ENCODE assay signal across 29 cellular contexts in genomic region chr12:44960856-44961255, GRCh38.
DNase-seq lines count a peak whose midpoint lies in the region; ATAC-seq and TF ChIP-seq lines count a peak whose summit lies in the region.
"Had no signal": no experiment of that assay in that cellular context is flagged by ENCODE, and none has a peak within 500 bp of the region (broad histone marks: within the 10 kb centered on the region; RNA-seq: fewer than 3 reads in every experiment).

No MANE protein-coding gene starts in this region.

- no peak overlapping the region for H3K4me3 Mint-ChIP-seq in Calu3 (ENCODE audit: low read depth, unreplicated experiment)
- H3K4me3 Mint-ChIP-seq: activated CD4-positive, alpha-beta T cell treated with anti-CD3 and anti-CD28 coated beads, Interleukin-2, amount 10 ng/mL, durations not matched to agents 24 days and 14 days; activated CD8-positive, alpha-beta memory T cell treated with anti-CD3 and anti-CD28 coated beads, Interleukin-2, amount 10 ng/mL, durations not matched to agents 7 days and 5 days; activated naive CD4-positive, alpha-beta T cell treated with anti-CD3 and anti-CD28 coated beads, Interleukin-2, amount 10 ng/mL, durations not matched to agents 7 days and 5 days; CD14-positive monocyte; HFFc6; natural killer cell treated with Interleukin-12 subunit alpha and Interleukin-12 subunit beta and Interleukin-15 and Interleukin-18, amount 100 ng/mL, for 72 hours; T-helper 17 cell had no signal

- DNase-seq in Calu3 (peak; percentile 1), H7 (peak; percentile 53), SK-MEL-5 (ENCODE audit: low read depth, low spot score) (peak; percentile 32), iPS-NIHi7 (ENCODE audit: extremely low spot score) (peak; percentile 70), CD1c-positive myeloid dendritic cell (ENCODE audit: extremely low spot score) (no peak)
- DNase-seq in stimulated activated CD4-positive, alpha-beta T cell treated with anti-CD3 and anti-CD28 coated beads, Interleukin-2, amount 100 ng/mL, for 48 hours: no peak
- DNase-seq: activated CD4-positive, alpha-beta T cell treated with anti-CD3 and anti-CD28 coated beads, Interleukin-2, amount 10 ng/mL, durations not matched to agents 24 days and 14 days; activated CD8-positive, alpha-beta memory T cell treated with anti-CD3 and anti-CD28 coated beads, Interleukin-2, amount 10 ng/mL, durations not matched to agents 7 days and 5 days; activated naive CD4-positive, alpha-beta T cell treated with anti-CD3 and anti-CD28 coated beads, Interleukin-2, amount 10 ng/mL, durations not matched to agents 7 days and 5 days; amniotic stem cell; colonic mucosa; effector memory CD4-positive, alpha-beta T cell; GDM1; HFFc6; hippocampal formation; NCI-H1417 treated with DMSO at 0.1 percent for 48 hours; NCI-H2107; NCI-H446 treated with DMSO at 0.1 percent for 48 hours; ovary; spleen; stimulated activated CD4-positive, alpha-beta T cell treated with anti-CD3 and anti-CD28 coated beads, Interleukin-4, amount 100 ng/mL, for 24 hours; stimulated activated naive CD4-positive, alpha-beta T cell; T-helper 17 cell; testis had no signal

- intact Hi-C loops in Calu3 (cut with micrococcal nuclease; ENCODE audit: unreplicated experiment): no loop called here

- BruUV-seq in Calu3 (replicated peaks; lab: Mats Ljungman, UMichigan): no TSS peak

- no peak overlapping the region for H3K4me3 ChIP-seq in H7 (ENCODE audit: insufficient read depth, low read depth, low read length)
- H3K4me3 ChIP-seq: colonic mucosa, esophagus muscularis mucosa, ovary, spleen, testis had no signal

- no peaks in the 10 kb centered on the region for H3K27me3 Mint-ChIP-seq in Calu3 (ENCODE audit: unreplicated experiment)
- H3K27me3 Mint-ChIP-seq: T-helper 17 cell had no signal

- no peaks in the 10 kb centered on the region for H3K27me3 ChIP-seq in H7 (ENCODE audit: control insufficient read depth, insufficient read depth, low read length)
- H3K27me3 ChIP-seq: colonic mucosa, esophagus muscularis mucosa, ovary, testis had no signal

- H3K9me3 Mint-ChIP-seq in Calu3 (ENCODE audit: low read depth, unreplicated experiment): peaks cover 3% of the 10 kb centered on the region

- H3K27ac Mint-ChIP-seq in Calu3 (ENCODE audit: unreplicated experiment): no peak overlapping the region
- H3K27ac Mint-ChIP-seq: activated CD4-positive, alpha-beta T cell treated with anti-CD3 and anti-CD28 coated beads, Interleukin-2, amount 10 ng/mL, durations not matched to agents 24 days and 14 days; activated CD8-positive, alpha-beta memory T cell treated with anti-CD3 and anti-CD28 coated beads, Interleukin-2, amount 10 ng/mL, durations not matched to agents 7 days and 5 days; activated naive CD4-positive, alpha-beta T cell treated with anti-CD3 and anti-CD28 coated beads, Interleukin-2, amount 10 ng/mL, durations not matched to agents 7 days and 5 days; CD14-positive monocyte; HFFc6; natural killer cell treated with Interleukin-12 subunit alpha and Interleukin-12 subunit beta and Interleukin-15 and Interleukin-18, amount 100 ng/mL, for 72 hours; T-helper 17 cell had no signal

- no peaks in the 10 kb centered on the region for H3K36me3 ChIP-seq in H7 (replicated peaks; ENCODE audit: control insufficient read depth, insufficient read depth, low read length)
- H3K36me3 ChIP-seq: colonic mucosa, esophagus muscularis mucosa, ovary, spleen had no signal

- no peak for TF ChIP-seq CTCF in Calu3 (IDR thresholded peaks at IDR 0.05; ENCODE audit: unreplicated experiment)

- in situ Hi-C loops in SK-MEL-5 (cut with HindIII; ENCODE audit: low pct_unique_long_range_greater_than_20kb, low sequenced_read_pairs): no loop called here

- H3K36me3 Mint-ChIP-seq in Calu3 (ENCODE audit: insufficient read depth, unreplicated experiment): no peaks in the 10 kb centered on the region
- H3K36me3 Mint-ChIP-seq: activated naive CD4-positive, alpha-beta T cell treated with anti-CD3 and anti-CD28 coated beads, Interleukin-2, amount 10 ng/mL, durations not matched to agents 7 days and 5 days; CD14-positive monocyte had no signal

- no peaks in the 10 kb centered on the region for H3K4me1 Mint-ChIP-seq in Calu3 (ENCODE audit: low read depth, unreplicated experiment)
- H3K4me1 Mint-ChIP-seq: activated CD4-positive, alpha-beta T cell treated with anti-CD3 and anti-CD28 coated beads, Interleukin-2, amount 10 ng/mL, durations not matched to agents 24 days and 14 days; activated CD8-positive, alpha-beta memory T cell treated with anti-CD3 and anti-CD28 coated beads, Interleukin-2, amount 10 ng/mL, durations not matched to agents 7 days and 5 days; activated naive CD4-positive, alpha-beta T cell treated with anti-CD3 and anti-CD28 coated beads, Interleukin-2, amount 10 ng/mL, durations not matched to agents 7 days and 5 days; CD14-positive monocyte; T-helper 17 cell had no signal

- no peak for ATAC-seq in GM18858 (IDR thresholded peaks at IDR 0.05; ENCODE audit: unreplicated experiment)
- no peak for ATAC-seq in GM21423 (IDR thresholded peaks at IDR 0.05; ENCODE audit: unreplicated experiment)
- ATAC-seq: activated CD8-positive, alpha-beta memory T cell treated with anti-CD3 and anti-CD28 coated beads, Interleukin-2, amount 10 ng/mL, durations not matched to agents 7 days and 5 days; natural killer cell treated with Interleukin-12 subunit alpha and Interleukin-12 subunit beta and Interleukin-15 and Interleukin-18, amount 100 ng/mL, for 72 hours; T-helper 17 cell had no signal

- CTCF ChIA-PET in Calu3 (lab: Charles Lee): no interaction called here

Comparison
In these comparisons a context has a peak if more than half of its experiments do, and no peak if none do; other contexts are left out.
1. DNase-seq: peak in Calu3 (single experiment), H7 (single experiment), SK-MEL-5 (single experiment) and iPS-NIHi7 (single experiment); none in CD1c-positive myeloid dendritic cell (single experiment) and stimulated activated CD4-positive, alpha-beta T cell treated with anti-CD3 and anti-CD28 coated beads, Interleukin-2, amount 100 ng/mL, for 48 hours (0 of 2).